In genomic region chr9:99294850-99295461, GRCh38 we compare ENCODE assay signal across 14 cellular contexts.
DNase-seq lines count a peak whose midpoint lies in the region; FAIRE-seq and TF ChIP-seq lines count a peak whose summit lies in the region.
"Had no signal": no experiment of that assay in that cellular context is flagged by ENCODE, and none has a peak within 500 bp of the region (broad histone marks: within the 10 kb centered on the region; RNA-seq: fewer than 3 reads in every experiment).

No MANE protein-coding gene starts in this region.

- intact Hi-C loops in head of caudate nucleus (cut with DNase I) = no loop called here

- FAIRE-seq in HTR-8/SVneo (lab: Jason Lieb, UNC) = no peak
- FAIRE-seq: bronchial epithelial cell, pancreas had no signal

- TF ChIP-seq CTCF in GM10266 (IDR thresholded peaks at IDR 0.05; ENCODE audit: control insufficient read depth, insufficient read depth, low read depth, missing control alignments) = no peak

- DNase-seq in GM10266 (ENCODE audit: extremely low spot score) (peak; percentile 45), HTR-8/SVneo (ENCODE audit: insufficient read length, low spot score) (peak; percentile 2), RKO (ENCODE audit: low spot score) (peak; percentile 20), hepatic stellate cell (ENCODE audit: low spot score) (peak; percentile 8), kidney tubule cell (ENCODE audit: low spot score) (no peak), head of caudate nucleus (no peak), glomerular visceral epithelial cell (ENCODE audit: extremely low spot score) (no peak)
- DNase-seq: activated CD8-positive, alpha-beta T cell treated with anti-CD3 and anti-CD28 coated beads for 36 hours; DMS79; HFFc6; NCI-H1105 treated with DMSO at 0.1 percent for 48 hours; NCI-H345; pancreas had no signal

Comparison
In these comparisons a context has a peak if more than half of its experiments do, and no peak if none do; other contexts are left out.
1. DNase-seq: peak in GM10266 (single experiment), HTR-8/SVneo (single experiment), RKO (single experiment) and hepatic stellate cell (single experiment); none in kidney tubule cell (single experiment), head of caudate nucleus (0 of 42) and glomerular visceral epithelial cell (single experiment).